1 cellular context compared by ENCODE assay signal in genomic region chr17:5434984-5435383, GRCh38.
TF ChIP-seq lines count a peak whose summit lies in the region.

No MANE protein-coding gene starts in this region.

TF ChIP-seq in HCT116, 20 proteins besides CTCF, POLR2A, EP300 and RAD21:
- no peak for TF ChIP-seq ATF3 (IDR thresholded peaks at IDR 0.05)
- TF ChIP-seq POLR2AphosphoS5 (IDR thresholded peaks at IDR 0.05; ENCODE audit: low read depth, low read length), result 0 out of 2 replicates have a peak, but pooled peaks have one; percentile 16
